20 cellular contexts compared by ENCODE assay signal in genomic region chr19:57576661-57577060, GRCh38. TPM values are rescaled to one million over a fixed set of nuclear protein-coding genes. Genes with fewer than 3 reads are reported as not detected.
DNase-seq lines count a peak whose midpoint lies in the region; TF ChIP-seq lines count a peak whose summit lies in the region.
"Had no signal": no experiment of that assay in that cellular context is flagged by ENCODE, and none has a peak within 500 bp of the region (broad histone marks: within the 10 kb centered on the region; RNA-seq: fewer than 3 reads in every experiment).

No MANE protein-coding gene starts in this region.

- H3K9me3 ChIP-seq in Karpas-422 (ENCODE audit: low read length): peaks cover 75% of the 10 kb centered on the region
- H3K9me3 ChIP-seq in neural progenitor cell (ENCODE audit: low read depth): peaks cover 12% of the 10 kb centered on the region

- H3K4me3 ChIP-seq in Karpas-422 (ENCODE audit: low read length) (peak overlapping the region; percentile 22; the same call in 1 of the 2 replicates), coronary artery (peak overlapping the region; percentile 25), neural progenitor cell (no peak overlapping the region)
- H3K4me3 ChIP-seq: ascending aorta, pancreas, sigmoid colon, upper lobe of left lung had no signal

- H3K79me2 ChIP-seq in Karpas-422 (ENCODE audit: low read length): peaks cover 28% of the 10 kb centered on the region
- peaks cover 22% of the 10 kb centered on the region for H3K79me2 ChIP-seq in neural progenitor cell (ENCODE audit: low read depth)

- peaks cover 86% of the 10 kb centered on the region for H3K9me3 Mint-ChIP-seq in T-helper 1 cell treated with Interleukin-12 subunit alpha and Interleukin-12 subunit beta and Interleukin-4 antibody, amounts not matched to agents 30 μg/mL and 1 μg/mL, for 36 hours
- peaks cover 80% of the 10 kb centered on the region for H3K9me3 Mint-ChIP-seq in neural progenitor cell

- no peak overlapping the region for H3K9ac ChIP-seq in Karpas-422 (ENCODE audit: low read length)
- no peak overlapping the region for H3K9ac ChIP-seq in neural progenitor cell

- H3K4me2 ChIP-seq in Karpas-422 (ENCODE audit: low read depth, low read length, poor library complexity, severe bottlenecking): no peak overlapping the region
- no peak overlapping the region for H3K4me2 ChIP-seq in neural progenitor cell

- H3K4me1 ChIP-seq in Karpas-422 (ENCODE audit: low read length) (peaks cover 13% of the 10 kb centered on the region), neural progenitor cell (no peaks in the 10 kb centered on the region)

- no peak for TF ChIP-seq CTCF in coronary artery (IDR thresholded peaks at IDR 0.05)
- TF ChIP-seq CTCF in neural progenitor cell (IDR thresholded peaks at IDR 0.05): no peak

- H3K27ac ChIP-seq in Karpas-422 (ENCODE audit: low read length): no peak overlapping the region
- no peak overlapping the region for H3K27ac ChIP-seq in coronary artery
- H3K27ac ChIP-seq in neural progenitor cell: no peak overlapping the region
- H3K27ac ChIP-seq: 22Rv1, ascending aorta, pancreas, sigmoid colon, upper lobe of left lung had no signal

- H2AFZ ChIP-seq in Karpas-422 (ENCODE audit: low read length) (no peak overlapping the region), neural progenitor cell (replicated peaks) (no peak overlapping the region)

- H3K9me2 ChIP-seq in Karpas-422 (replicated peaks; ENCODE audit: insufficient read depth, low read length): no peaks in the 10 kb centered on the region

- no peaks in the 10 kb centered on the region for H3K27me3 Mint-ChIP-seq in T-helper 1 cell treated with Interleukin-12 subunit alpha and Interleukin-12 subunit beta and Interleukin-4 antibody, amounts not matched to agents 30 μg/mL and 1 μg/mL, for 36 hours (ENCODE audit: low read depth)
- H3K27me3 Mint-ChIP-seq in neural progenitor cell (ENCODE audit: insufficient read depth, low read depth): peaks cover 7% of the 10 kb centered on the region
- H3K27me3 Mint-ChIP-seq: stimulated activated naive CD8-positive, alpha-beta T cell treated with anti-CD3 and anti-CD28 coated beads, Interleukin-15, amount 100 ng/mL, for 72 hours had no signal

- H4K20me1 ChIP-seq in Karpas-422 (ENCODE audit: insufficient read depth, low read depth, low read length) (no peaks in the 10 kb centered on the region), neural progenitor cell (ENCODE audit: low read depth) (no peaks in the 10 kb centered on the region)

- H3K36me3 ChIP-seq in Karpas-422 (ENCODE audit: insufficient read depth, low read length) (peaks cover 63% of the 10 kb centered on the region), neural progenitor cell (peaks cover 42% of the 10 kb centered on the region)

- DNase-seq in T-helper 1 cell: no peak
- no peak for DNase-seq in Karpas-422
- no peak for DNase-seq in coronary artery (ENCODE audit: low spot score)
- no peak for DNase-seq in neural progenitor cell (ENCODE audit: low spot score)
- DNase-seq in NCI-H2107 treated with DMSO at 0.1 percent for 48 hours (lab: John Stamatoyannopoulos, UW; ENCODE audit: unreplicated experiment): no peak
- DNase-seq in NAMALWA (ENCODE audit: low spot score): no peak
- DNase-seq in COLO668 (lab: John Stamatoyannopoulos, UW; ENCODE audit: unreplicated experiment): no peak
- DNase-seq: activated CD4-positive, CD25-positive, alpha-beta regulatory T cell treated with anti-CD3 and anti-CD28 coated beads, Interleukin-2, amount 50 U/mL, for 72 hours; activated effector memory CD4-positive, alpha-beta T cell treated with anti-CD3 and anti-CD28 coated beads, Interleukin-2, amount 50 U/mL, for 16 hours; head of caudate nucleus; NCI-H2171 treated with DMSO at 0.1 percent for 48 hours; OCI-M1; pancreas; SIG-M5; sigmoid colon; stimulated activated naive CD8-positive, alpha-beta T cell treated with anti-CD3 and anti-CD28 coated beads, Interleukin-15, amount 100 ng/mL, for 72 hours; upper lobe of left lung had no signal

- no peaks in the 10 kb centered on the region for H3K27me3 ChIP-seq in Karpas-422 (ENCODE audit: low read length)
- no peaks in the 10 kb centered on the region for H3K27me3 ChIP-seq in neural progenitor cell
- H3K27me3 ChIP-seq: ascending aorta, pancreas, sigmoid colon, upper lobe of left lung had no signal

- H3K27ac Mint-ChIP-seq in T-helper 1 cell treated with Interleukin-12 subunit alpha and Interleukin-12 subunit beta and Interleukin-4 antibody, amounts not matched to agents 30 μg/mL and 1 μg/mL, for 36 hours: peak overlapping the region; percentile 16
- H3K27ac Mint-ChIP-seq in neural progenitor cell: no peak overlapping the region

- H3K4me3 Mint-ChIP-seq in T-helper 1 cell treated with Interleukin-12 subunit alpha and Interleukin-12 subunit beta and Interleukin-4 antibody, amounts not matched to agents 30 μg/mL and 1 μg/mL, for 36 hours: no peak overlapping the region
- peak overlapping the region; percentile 42 for H3K4me3 Mint-ChIP-seq in neural progenitor cell

- H3K4me1 Mint-ChIP-seq in T-helper 1 cell treated with Interleukin-12 subunit alpha and Interleukin-12 subunit beta and Interleukin-4 antibody, amounts not matched to agents 30 μg/mL and 1 μg/mL, for 36 hours (ENCODE audit: low read depth): peaks cover 14% of the 10 kb centered on the region
- H3K4me1 Mint-ChIP-seq in neural progenitor cell: peaks cover 5% of the 10 kb centered on the region

- peaks cover 69% of the 10 kb centered on the region for H3K36me3 Mint-ChIP-seq in T-helper 1 cell treated with Interleukin-12 subunit alpha and Interleukin-12 subunit beta and Interleukin-4 antibody, amounts not matched to agents 30 μg/mL and 1 μg/mL, for 36 hours (ENCODE audit: low read depth)
- peaks cover 68% of the 10 kb centered on the region for H3K36me3 Mint-ChIP-seq in neural progenitor cell

- H3F3A ChIP-seq in neural progenitor cell (ENCODE audit: low read depth): no peaks in the 10 kb centered on the region

RNA-seq across cellular contexts. Expression of gene ZNF416, which starts 2.0 kb away (rescaled TPM):
- 3.1 and 4.6 TPM in 2 replicates for total RNA-seq in Karpas-422 (2014; rRNA removed; shearing (Covaris generic); ENCODE audit: low replicate concordance)
- 7.9 and 9.0 TPM in 2 replicates for total RNA-seq in neural progenitor cell (ENCODE audit: low replicate concordance)

RNA-seq across cellular contexts. Expression of gene ZIK1, which starts 7.3 kb away (rescaled TPM):
- 0.11 TPM in 2 replicates for total RNA-seq in Karpas-422 (2014; rRNA removed; shearing (Covaris generic); ENCODE audit: low replicate concordance)
- 35.1 and 56.1 TPM in 2 replicates for total RNA-seq in neural progenitor cell (ENCODE audit: low replicate concordance)

RNA-seq across cellular contexts. Expression of gene ZNF550, which starts 17.0 kb away (rescaled TPM):
- total RNA-seq in Karpas-422 (2014; rRNA removed; shearing (Covaris generic); ENCODE audit: low replicate concordance): 5.5 and 5.7 TPM in 2 replicates
- 10.7 and 11.1 TPM in 2 replicates for total RNA-seq in neural progenitor cell (ENCODE audit: low replicate concordance)

RNA-seq across cellular contexts. Expression of gene ZNF530, which starts 23.0 kb away (rescaled TPM):
- total RNA-seq in Karpas-422 (2014; rRNA removed; shearing (Covaris generic); ENCODE audit: low replicate concordance): 5.2 and 7.7 TPM in 2 replicates
- 10.5 and 20.4 TPM in 2 replicates for total RNA-seq in neural progenitor cell (ENCODE audit: low replicate concordance)

RNA-seq across cellular contexts. Expression of gene ZNF134, which starts 37.4 kb away (rescaled TPM):
- 13.7 and 23.4 TPM in 2 replicates for total RNA-seq in Karpas-422 (2014; rRNA removed; shearing (Covaris generic); ENCODE audit: low replicate concordance)
- 40.8 and 55.3 TPM in 2 replicates for total RNA-seq in neural progenitor cell (ENCODE audit: low replicate concordance)

Comparison
In these comparisons a context has a peak if more than half of its experiments do, and no peak if none do; other contexts are left out.
1. RNA of gene ZIK1, which starts 7.3 kb away (total RNA-seq): 35.1 to 56.1 TPM in neural progenitor cell; 0.11 TPM in Karpas-422; every median in the first group is over 10 times any median in the second.